ENCODE assay signal across 2 cellular contexts in the genomic region with DNA sequence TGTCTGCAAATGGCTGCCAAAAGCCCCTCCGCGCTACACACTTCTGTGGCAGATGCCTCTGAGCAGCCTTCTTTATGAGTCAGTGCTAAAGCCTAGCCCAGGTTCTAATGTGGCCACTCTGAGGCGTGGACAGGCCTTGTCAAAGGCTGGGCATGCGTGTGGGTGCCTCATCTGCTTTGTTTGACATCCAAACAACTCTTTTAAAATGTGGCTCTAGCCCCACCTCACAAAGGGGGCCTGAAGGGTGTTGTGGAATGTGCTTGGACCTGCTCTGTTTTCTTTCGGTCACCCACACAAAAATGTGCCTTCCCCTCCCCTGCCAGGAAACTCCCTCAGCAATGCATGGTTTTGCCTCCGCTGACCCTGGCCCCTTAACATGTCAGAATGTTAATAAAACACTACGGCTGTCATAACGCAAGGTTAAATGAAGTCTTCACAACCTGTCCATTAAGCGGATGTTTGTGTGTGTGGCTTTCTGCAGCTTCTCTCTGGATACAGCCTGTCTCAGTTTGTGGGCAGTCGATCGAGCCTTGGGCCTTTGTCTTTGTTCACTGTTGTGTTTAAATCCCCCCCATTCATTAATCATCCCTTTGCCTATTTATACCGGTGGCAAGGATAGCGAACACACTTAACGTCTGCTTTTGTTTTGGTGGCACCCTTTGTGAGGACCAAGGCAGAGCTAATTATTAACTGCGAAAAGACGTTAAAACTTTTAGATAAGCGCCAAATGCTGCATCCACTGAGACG.
TF ChIP-seq lines count a peak whose summit lies in the region.

No MANE protein-coding gene starts in this region.

TF ChIP-seq in IMR-90, 13 proteins besides CTCF, POLR2A, EP300 and RAD21:
- TF ChIP-seq MAFK (IDR thresholded peaks at IDR 0.05; ENCODE audit: low read depth, low read length): no peak
TF ChIP-seq in IMR-90: peak in this region for 0.

TF ChIP-seq in HepG2, 621 proteins besides CTCF, POLR2A, EP300 and RAD21 (continues in another document):
- TF ChIP-seq, protein P1, sequence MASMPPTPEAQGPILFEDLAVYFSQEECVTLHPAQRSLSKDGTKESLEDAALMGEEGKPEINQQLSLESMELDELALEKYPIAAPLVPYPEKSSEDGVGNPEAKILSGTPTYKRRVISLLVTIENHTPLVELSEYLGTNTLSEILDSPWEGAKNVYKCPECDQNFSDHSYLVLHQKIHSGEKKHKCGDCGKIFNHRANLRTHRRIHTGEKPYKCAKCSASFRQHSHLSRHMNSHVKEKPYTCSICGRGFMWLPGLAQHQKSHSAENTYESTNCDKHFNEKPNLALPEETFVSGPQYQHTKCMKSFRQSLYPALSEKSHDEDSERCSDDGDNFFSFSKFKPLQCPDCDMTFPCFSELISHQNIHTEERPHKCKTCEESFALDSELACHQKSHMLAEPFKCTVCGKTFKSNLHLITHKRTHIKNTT (CRISPR knock-in tag; IDR thresholded peaks at IDR 0.05): no peak
- TF ChIP-seq, protein P2, sequence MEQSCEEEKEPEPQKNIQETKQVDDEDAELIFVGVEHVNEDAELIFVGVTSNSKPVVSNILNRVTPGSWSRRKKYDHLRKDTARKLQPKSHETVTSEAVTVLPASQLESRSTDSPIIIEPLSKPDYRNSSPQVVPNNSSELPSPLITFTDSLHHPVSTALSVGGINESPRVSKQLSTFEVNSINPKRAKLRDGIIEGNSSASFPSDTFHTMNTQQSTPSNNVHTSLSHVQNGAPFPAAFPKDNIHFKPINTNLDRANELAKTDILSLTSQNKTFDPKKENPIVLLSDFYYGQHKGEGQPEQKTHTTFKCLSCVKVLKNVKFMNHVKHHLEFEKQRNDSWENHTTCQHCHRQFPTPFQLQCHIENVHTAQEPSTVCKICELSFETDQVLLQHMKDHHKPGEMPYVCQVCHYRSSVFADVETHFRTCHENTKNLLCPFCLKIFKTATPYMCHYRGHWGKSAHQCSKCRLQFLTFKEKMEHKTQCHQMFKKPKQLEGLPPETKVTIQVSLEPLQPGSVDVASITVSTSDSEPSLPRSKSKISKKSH (CRISPR knock-in tag; IDR thresholded peaks at IDR 0.05; ENCODE audit: borderline replicate concordance): no peak
- TF ChIP-seq, protein P3, sequence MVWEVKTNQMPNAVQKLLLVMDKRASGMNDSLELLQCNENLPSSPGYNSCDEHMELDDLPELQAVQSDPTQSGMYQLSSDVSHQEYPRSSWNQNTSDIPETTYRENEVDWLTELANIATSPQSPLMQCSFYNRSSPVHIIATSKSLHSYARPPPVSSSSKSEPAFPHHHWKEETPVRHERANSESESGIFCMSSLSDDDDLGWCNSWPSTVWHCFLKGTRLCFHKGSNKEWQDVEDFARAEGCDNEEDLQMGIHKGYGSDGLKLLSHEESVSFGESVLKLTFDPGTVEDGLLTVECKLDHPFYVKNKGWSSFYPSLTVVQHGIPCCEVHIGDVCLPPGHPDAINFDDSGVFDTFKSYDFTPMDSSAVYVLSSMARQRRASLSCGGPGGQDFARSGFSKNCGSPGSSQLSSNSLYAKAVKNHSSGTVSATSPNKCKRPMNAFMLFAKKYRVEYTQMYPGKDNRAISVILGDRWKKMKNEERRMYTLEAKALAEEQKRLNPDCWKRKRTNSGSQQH (CRISPR knock-in tag; IDR thresholded peaks at IDR 0.05; ENCODE audit: low read depth): no peak; the same call in 1 of the 2 replicates
- no peak for TF ChIP-seq ZNF253 (CRISPR knock-in tag; IDR thresholded peaks at IDR 0.05; ENCODE audit: borderline replicate concordance)
- no peak for TF ChIP-seq ZNF205 (CRISPR knock-in tag; IDR thresholded peaks at IDR 0.05)
- peak; percentile 82 for TF ChIP-seq FOXO1 (CRISPR knock-in tag; IDR thresholded peaks at IDR 0.05)
- 0 out of 2 replicates have a peak, but pooled peaks have one; percentile 11 for TF ChIP-seq ZBTB7A (CRISPR knock-in tag; IDR thresholded peaks at IDR 0.05)
- 0 out of 2 replicates have a peak, but pooled peaks have one; percentile 9 for TF ChIP-seq ONECUT2 (CRISPR knock-in tag; IDR thresholded peaks at IDR 0.05)
- no peak for TF ChIP-seq RBM39 (IDR thresholded peaks at IDR 0.05; ENCODE audit: low read depth, low read length, poor library complexity, severe bottlenecking)
- peak; percentile 51; the same call in 1 of the 2 replicates for TF ChIP-seq MIXL1 (CRISPR knock-in tag; IDR thresholded peaks at IDR 0.05)
- TF ChIP-seq, protein P4, sequence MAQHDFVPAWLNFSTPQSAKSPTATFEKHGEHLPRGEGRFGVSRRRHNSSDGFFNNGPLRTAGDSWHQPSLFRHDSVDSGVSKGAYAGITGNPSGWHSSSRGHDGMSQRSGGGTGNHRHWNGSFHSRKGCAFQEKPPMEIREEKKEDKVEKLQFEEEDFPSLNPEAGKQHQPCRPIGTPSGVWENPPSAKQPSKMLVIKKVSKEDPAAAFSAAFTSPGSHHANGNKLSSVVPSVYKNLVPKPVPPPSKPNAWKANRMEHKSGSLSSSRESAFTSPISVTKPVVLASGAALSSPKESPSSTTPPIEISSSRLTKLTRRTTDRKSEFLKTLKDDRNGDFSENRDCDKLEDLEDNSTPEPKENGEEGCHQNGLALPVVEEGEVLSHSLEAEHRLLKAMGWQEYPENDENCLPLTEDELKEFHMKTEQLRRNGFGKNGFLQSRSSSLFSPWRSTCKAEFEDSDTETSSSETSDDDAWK (CRISPR knock-in tag; IDR thresholded peaks at IDR 0.05): no peak
- no peak for TF ChIP-seq CBX2 (IDR thresholded peaks at IDR 0.05; ENCODE audit: low read depth, low read length)
- no peak for TF ChIP-seq CBX2 (CRISPR knock-in tag; IDR thresholded peaks at IDR 0.05; ENCODE audit: low read depth)
- peak; percentile 80; the same call in 1 of the 2 replicates for TF ChIP-seq ZFP37 (CRISPR knock-in tag; IDR thresholded peaks at IDR 0.05; ENCODE audit: borderline replicate concordance)
- TF ChIP-seq SPEN (CRISPR knock-in tag; IDR thresholded peaks at IDR 0.05; ENCODE audit: low read depth): peak; percentile 70; the same call in 1 of the 2 replicates
- no peak for TF ChIP-seq NFATC3 (CRISPR knock-in tag; IDR thresholded peaks at IDR 0.05)
- no peak for TF ChIP-seq NFRKB (IDR thresholded peaks at IDR 0.05)
- TF ChIP-seq, protein P5, sequence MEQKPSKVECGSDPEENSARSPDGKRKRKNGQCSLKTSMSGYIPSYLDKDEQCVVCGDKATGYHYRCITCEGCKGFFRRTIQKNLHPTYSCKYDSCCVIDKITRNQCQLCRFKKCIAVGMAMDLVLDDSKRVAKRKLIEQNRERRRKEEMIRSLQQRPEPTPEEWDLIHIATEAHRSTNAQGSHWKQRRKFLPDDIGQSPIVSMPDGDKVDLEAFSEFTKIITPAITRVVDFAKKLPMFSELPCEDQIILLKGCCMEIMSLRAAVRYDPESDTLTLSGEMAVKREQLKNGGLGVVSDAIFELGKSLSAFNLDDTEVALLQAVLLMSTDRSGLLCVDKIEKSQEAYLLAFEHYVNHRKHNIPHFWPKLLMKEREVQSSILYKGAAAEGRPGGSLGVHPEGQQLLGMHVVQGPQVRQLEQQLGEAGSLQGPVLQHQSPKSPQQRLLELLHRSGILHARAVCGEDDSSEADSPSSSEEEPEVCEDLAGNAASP (CRISPR knock-in tag; IDR thresholded peaks at IDR 0.05; ENCODE audit: borderline replicate concordance): peak; percentile 96
- TF ChIP-seq, protein P6, sequence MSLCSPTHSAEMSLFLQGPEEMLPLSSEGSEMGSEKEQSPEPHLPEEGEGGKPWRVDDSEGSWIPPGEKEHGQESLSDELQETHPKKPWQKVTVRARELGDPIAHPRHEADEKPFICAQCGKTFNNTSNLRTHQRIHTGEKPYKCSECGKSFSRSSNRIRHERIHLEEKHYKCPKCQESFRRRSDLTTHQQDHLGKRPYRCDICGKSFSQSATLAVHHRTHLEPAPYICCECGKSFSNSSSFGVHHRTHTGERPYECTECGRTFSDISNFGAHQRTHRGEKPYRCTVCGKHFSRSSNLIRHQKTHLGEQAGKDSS (CRISPR knock-in tag; IDR thresholded peaks at IDR 0.05; ENCODE audit: borderline replicate concordance, low read depth): peak; percentile 52; the same call in 1 of the 2 replicates
- no peak for TF ChIP-seq EED (CRISPR knock-in tag; IDR thresholded peaks at IDR 0.05)
- no peak; a peak in 2 of 4 replicates for TF ChIP-seq NR2F1 (CRISPR knock-in tag; IDR thresholded peaks at IDR 0.05)
- TF ChIP-seq PCBP1 (IDR thresholded peaks at IDR 0.05; ENCODE audit: borderline replicate concordance, low read depth, low read length): no peak
- no peak for TF ChIP-seq FLYWCH1 (CRISPR knock-in tag; IDR thresholded peaks at IDR 0.05)
- TF ChIP-seq TCF7 (IDR thresholded peaks at IDR 0.05; ENCODE audit: low read depth): peak; percentile 85
- TF ChIP-seq ZNF138 (CRISPR knock-in tag; IDR thresholded peaks at IDR 0.05; ENCODE audit: low read depth): no peak
- TF ChIP-seq ZNF558 (CRISPR knock-in tag; IDR thresholded peaks at IDR 0.05; ENCODE audit: borderline replicate concordance): no peak
- TF ChIP-seq PTBP1 (IDR thresholded peaks at IDR 0.05; ENCODE audit: low read depth, low read length, poor library complexity, severe bottlenecking): no peak
- no peak; the same call in 1 of the 2 replicates for TF ChIP-seq ZNF30 (CRISPR knock-in tag; IDR thresholded peaks at IDR 0.05)
- no peak for TF ChIP-seq ZNF230 (CRISPR knock-in tag; IDR thresholded peaks at IDR 0.05)
- TF ChIP-seq, protein P7, sequence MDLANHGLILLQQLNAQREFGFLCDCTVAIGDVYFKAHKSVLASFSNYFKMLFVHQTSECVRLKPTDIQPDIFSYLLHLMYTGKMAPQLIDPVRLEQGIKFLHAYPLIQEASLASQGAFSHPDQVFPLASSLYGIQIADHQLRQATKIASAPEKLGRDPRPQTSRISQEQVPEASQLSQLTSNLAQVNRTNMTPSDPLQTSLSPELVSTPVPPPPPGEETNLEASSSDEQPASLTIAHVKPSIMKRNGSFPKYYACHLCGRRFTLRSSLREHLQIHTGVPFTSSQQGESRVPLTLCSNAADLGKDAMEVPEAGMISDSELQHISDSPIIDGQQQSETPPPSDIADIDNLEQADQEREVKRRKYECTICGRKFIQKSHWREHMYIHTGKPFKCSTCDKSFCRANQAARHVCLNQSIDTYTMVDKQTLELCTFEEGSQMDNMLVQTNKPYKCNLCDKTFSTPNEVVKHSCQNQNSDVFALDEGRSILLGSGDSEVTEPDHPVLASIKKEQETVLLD (CRISPR knock-in tag; IDR thresholded peaks at IDR 0.05; ENCODE audit: low read depth): no peak
- TF ChIP-seq, protein P8, sequence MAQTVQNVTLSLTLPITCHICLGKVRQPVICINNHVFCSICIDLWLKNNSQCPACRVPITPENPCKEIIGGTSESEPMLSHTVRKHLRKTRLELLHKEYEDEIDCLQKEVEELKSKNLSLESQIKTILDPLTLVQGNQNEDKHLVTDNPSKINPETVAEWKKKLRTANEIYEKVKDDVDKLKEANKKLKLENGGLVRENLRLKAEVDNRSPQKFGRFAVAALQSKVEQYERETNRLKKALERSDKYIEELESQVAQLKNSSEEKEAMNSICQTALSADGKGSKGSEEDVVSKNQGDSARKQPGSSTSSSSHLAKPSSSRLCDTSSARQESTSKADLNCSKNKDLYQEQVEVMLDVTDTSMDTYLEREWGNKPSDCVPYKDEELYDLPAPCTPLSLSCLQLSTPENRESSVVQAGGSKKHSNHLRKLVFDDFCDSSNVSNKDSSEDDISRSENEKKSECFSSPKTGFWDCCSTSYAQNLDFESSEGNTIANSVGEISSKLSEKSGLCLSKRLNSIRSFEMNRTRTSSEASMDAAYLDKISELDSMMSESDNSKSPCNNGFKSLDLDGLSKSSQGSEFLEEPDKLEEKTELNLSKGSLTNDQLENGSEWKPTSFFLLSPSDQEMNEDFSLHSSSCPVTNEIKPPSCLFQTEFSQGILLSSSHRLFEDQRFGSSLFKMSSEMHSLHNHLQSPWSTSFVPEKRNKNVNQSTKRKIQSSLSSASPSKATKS (CRISPR knock-in tag; IDR thresholded peaks at IDR 0.05): no peak
- TF ChIP-seq ZBTB3 (CRISPR knock-in tag; IDR thresholded peaks at IDR 0.05; ENCODE audit: borderline replicate concordance, low read depth): no peak; the same call in 1 of the 2 replicates
- TF ChIP-seq CENPX (CRISPR knock-in tag; IDR thresholded peaks at IDR 0.05): no peak
- TF ChIP-seq ASH2L (IDR thresholded peaks at IDR 0.05; ENCODE audit: insufficient read length, low read depth, low read length): peak; percentile 73
- no peak for TF ChIP-seq ZBTB1 (CRISPR knock-in tag; IDR thresholded peaks at IDR 0.05; ENCODE audit: borderline replicate concordance)
- TF ChIP-seq, protein P9, sequence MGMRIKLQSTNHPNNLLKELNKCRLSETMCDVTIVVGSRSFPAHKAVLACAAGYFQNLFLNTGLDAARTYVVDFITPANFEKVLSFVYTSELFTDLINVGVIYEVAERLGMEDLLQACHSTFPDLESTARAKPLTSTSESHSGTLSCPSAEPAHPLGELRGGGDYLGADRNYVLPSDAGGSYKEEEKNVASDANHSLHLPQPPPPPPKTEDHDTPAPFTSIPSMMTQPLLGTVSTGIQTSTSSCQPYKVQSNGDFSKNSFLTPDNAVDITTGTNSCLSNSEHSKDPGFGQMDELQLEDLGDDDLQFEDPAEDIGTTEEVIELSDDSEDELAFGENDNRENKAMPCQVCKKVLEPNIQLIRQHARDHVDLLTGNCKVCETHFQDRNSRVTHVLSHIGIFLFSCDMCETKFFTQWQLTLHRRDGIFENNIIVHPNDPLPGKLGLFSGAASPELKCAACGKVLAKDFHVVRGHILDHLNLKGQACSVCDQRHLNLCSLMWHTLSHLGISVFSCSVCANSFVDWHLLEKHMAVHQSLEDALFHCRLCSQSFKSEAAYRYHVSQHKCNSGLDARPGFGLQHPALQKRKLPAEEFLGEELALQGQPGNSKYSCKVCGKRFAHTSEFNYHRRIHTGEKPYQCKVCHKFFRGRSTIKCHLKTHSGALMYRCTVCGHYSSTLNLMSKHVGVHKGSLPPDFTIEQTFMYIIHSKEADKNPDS (CRISPR knock-in tag; IDR thresholded peaks at IDR 0.05): no peak; the same call in 1 of the 2 replicates
- no peak for TF ChIP-seq ZNF431 (CRISPR knock-in tag; IDR thresholded peaks at IDR 0.05; ENCODE audit: borderline replicate concordance, low read depth)
- peak; percentile 72; the same call in 1 of the 2 replicates for TF ChIP-seq KDM5B (CRISPR knock-in tag; IDR thresholded peaks at IDR 0.05; ENCODE audit: borderline replicate concordance)
- TF ChIP-seq ZNF234 (CRISPR knock-in tag; conservative IDR thresholded peaks at IDR 0.05): no peak
- TF ChIP-seq NR2C2 (CRISPR knock-in tag; IDR thresholded peaks at IDR 0.05; ENCODE audit: borderline replicate concordance): peak; percentile 52; the same call in 1 of the 2 replicates
- TF ChIP-seq ZNF713 (CRISPR knock-in tag; IDR thresholded peaks at IDR 0.05): no peak
- no peak for TF ChIP-seq PCBP2 (optimal IDR thresholded peaks at IDR 0.05; ENCODE audit: low read depth, low read length, poor library complexity, severe bottlenecking)
- TF ChIP-seq, protein P10, sequence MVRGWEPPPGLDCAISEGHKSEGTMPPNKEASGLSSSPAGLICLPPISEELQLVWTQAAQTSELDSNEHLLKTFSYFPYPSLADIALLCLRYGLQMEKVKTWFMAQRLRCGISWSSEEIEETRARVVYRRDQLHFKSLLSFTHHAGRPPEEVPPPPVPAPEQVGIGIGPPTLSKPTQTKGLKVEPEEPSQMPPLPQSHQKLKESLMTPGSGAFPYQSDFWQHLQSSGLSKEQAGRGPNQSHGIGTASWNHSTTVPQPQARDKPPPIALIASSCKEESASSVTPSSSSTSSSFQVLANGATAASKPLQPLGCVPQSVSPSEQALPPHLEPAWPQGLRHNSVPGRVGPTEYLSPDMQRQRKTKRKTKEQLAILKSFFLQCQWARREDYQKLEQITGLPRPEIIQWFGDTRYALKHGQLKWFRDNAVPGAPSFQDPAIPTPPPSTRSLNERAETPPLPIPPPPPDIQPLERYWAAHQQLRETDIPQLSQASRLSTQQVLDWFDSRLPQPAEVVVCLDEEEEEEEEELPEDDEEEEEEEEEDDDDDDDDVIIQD (CRISPR knock-in tag; IDR thresholded peaks at IDR 0.05; ENCODE audit: low read depth): 0 out of 2 replicates have a peak, but pooled peaks have one; percentile 50
- TF ChIP-seq ZNF543 (CRISPR knock-in tag; IDR thresholded peaks at IDR 0.05): peak; percentile 65; the same call in 1 of the 2 replicates
- TF ChIP-seq ZNF768 (CRISPR knock-in tag; IDR thresholded peaks at IDR 0.05): no peak
- TF ChIP-seq SIX4 (CRISPR knock-in tag; IDR thresholded peaks at IDR 0.05): 0 out of 2 replicates have a peak, but pooled peaks have one; percentile 41
